ENCODE assay signal across 8 cellular contexts in the genomic region with DNA sequence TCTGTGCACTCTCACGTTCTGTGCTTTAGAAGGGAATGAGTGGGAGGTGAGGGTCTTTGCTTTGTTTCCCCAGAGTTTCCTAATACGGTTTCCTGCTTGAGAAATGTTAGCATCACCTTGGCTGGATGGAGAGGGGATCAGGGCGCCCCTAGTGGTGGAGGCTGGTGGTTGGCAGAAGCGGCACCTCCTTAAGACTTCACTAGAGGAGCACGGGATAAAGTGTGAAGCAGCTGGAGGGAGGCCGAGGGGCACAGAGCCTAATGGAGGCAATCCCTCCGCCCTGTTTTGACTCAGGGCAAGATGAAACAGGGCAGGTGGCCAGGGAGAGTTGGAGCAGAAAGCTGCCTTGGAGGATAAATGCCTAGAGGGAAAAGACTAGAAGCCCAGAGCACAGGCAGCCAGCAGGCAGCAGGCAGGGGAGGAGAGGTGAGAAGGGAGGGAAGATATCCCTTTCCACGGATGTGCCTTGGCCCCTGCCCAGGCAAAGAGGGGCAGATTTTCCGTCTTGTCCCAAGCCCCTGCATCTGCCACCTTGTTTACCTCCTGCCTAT. TPM values are rescaled to one million over a fixed set of nuclear protein-coding genes. Genes with fewer than 3 reads are reported as not detected.
DNase-seq lines count a peak whose midpoint lies in the region; FAIRE-seq and TF ChIP-seq lines count a peak whose summit lies in the region.
"Had no signal": no experiment of that assay in that cellular context is flagged by ENCODE, and none has a peak within 500 bp of the region (broad histone marks: within the 10 kb centered on the region; RNA-seq: fewer than 3 reads in every experiment).

No MANE protein-coding gene starts in this region.

- 2 to 3% methylated on average over 9 of the region's 9 CpGs for WGBS in lower leg skin, 2 donors

- TF ChIP-seq POLR2A in lower leg skin (IDR thresholded peaks at IDR 0.05), result no peak

- peak; percentile 89 for TF ChIP-seq CTCF in GM10248 (IDR thresholded peaks at IDR 0.05; ENCODE audit: control extremely low read depth, extremely low read depth, low read depth, missing control alignments)
- TF ChIP-seq CTCF in lower leg skin (IDR thresholded peaks at IDR 0.05), result no peak

- intact Hi-C loops in lower leg skin (cut with DNase I; ENCODE audit: low total_unique reads), result loop anchor here (10.0 kb wide), 1 partner anchor 83 kb away; no protein-coding TSS in a partner anchor

- CTCF ChIA-PET in GM10248 (lab: Yijun Ruan, JAX), result interaction anchor here (0.6 to 6.5 kb wide), 17 partner anchors 8 to 156 kb away, joined by 3 to 44 read pairs (median 3); no protein-coding TSS in a partner anchor

- H3K4me3 ChIP-seq in lower leg skin (ENCODE audit: low read depth, poor library complexity, severe bottlenecking), result no peak overlapping the region

- POLR2A ChIA-PET in GM10248 (lab: Yijun Ruan, JAX), result no interaction called here

- no peak for FAIRE-seq in frontal cortex (lab: Jason Lieb, UNC)
- FAIRE-seq: endometrium had no signal

- H3K27ac ChIP-seq in caudate nucleus (ENCODE audit: low read depth, low read length), result no peak overlapping the region

- DNase-seq in GM10248 (ENCODE audit: extremely low spot score), result peak; percentile 75
- peak; percentile 65 for DNase-seq in LoVo (ENCODE audit: low spot score)
- DNase-seq in activated CD4-positive, CD25-positive, alpha-beta regulatory T cell (lab: John Stamatoyannopoulos, UW), result peak; percentile 54 to 68 (median 58)
- peak in 45 of 61 donors; percentile 15 to 72 (median 42) for DNase-seq in caudate nucleus (lab: John Stamatoyannopoulos, UW)
- peak; percentile 35 to 92 for DNase-seq in lower leg skin (ENCODE audit: low spot score in 2 of 2)
- peak; percentile 36 for DNase-seq in stimulated activated CD8-positive, alpha-beta memory T cell treated with anti-CD3 and anti-CD28 coated beads, Interleukin-12 subunit alpha, Interleukin-12 subunit beta, amount 100 ng/mL, for 4 hours (ENCODE audit: low read depth)
- DNase-seq in frontal cortex (ENCODE audit: low spot score in 2 of 2), result no peak

RNA-seq across cellular contexts. Expression of gene BTRC, which starts 56.0 kb away (rescaled TPM):
- total RNA-seq in lower leg skin (10 to 100 TPM; 14.7 to 23.0 (median 16.8) TPM), frontal cortex (39.1 TPM)

Comparison
In these comparisons a context has a peak if more than half of its experiments do, and no peak if none do; other contexts are left out.
1. DNase-seq: peak in GM10248 (single experiment), LoVo (single experiment), activated CD4-positive, CD25-positive, alpha-beta regulatory T cell (4 of 4), caudate nucleus (45 of 61), lower leg skin (2 of 2) and stimulated activated CD8-positive, alpha-beta memory T cell treated with anti-CD3 and anti-CD28 coated beads, Interleukin-12 subunit alpha, Interleukin-12 subunit beta, amount 100 ng/mL, for 4 hours (single experiment); none in frontal cortex (0 of 2).